16 cellular contexts compared by ENCODE assay signal in genomic region chr7:81333004-81333403, GRCh38.
DNase-seq lines count a peak whose midpoint lies in the region; ATAC-seq and TF ChIP-seq lines count a peak whose summit lies in the region.
"Had no signal": no experiment of that assay in that cellular context is flagged by ENCODE, and none has a peak within 500 bp of the region (broad histone marks: within the 10 kb centered on the region; RNA-seq: fewer than 3 reads in every experiment).

No MANE protein-coding gene starts in this region.

- H3K27me3 ChIP-seq in foreskin keratinocyte, result no peaks in the 10 kb centered on the region

- H3K4me1 ChIP-seq in foreskin keratinocyte, result peaks cover 6% of the 10 kb centered on the region

- DNase-seq in HPDE6-E6E7 (ENCODE audit: extremely low spot score) (peak; percentile 3), amniotic epithelial cell (ENCODE audit: low read depth) (peak; percentile 69), foreskin keratinocyte (peak; percentile 41 to 68), smooth muscle cell of the brain vasculature (ENCODE audit: low read depth, low spot score) (peak; percentile 47), head of caudate nucleus (no peak), 8988T (no peak), globus pallidus (ENCODE audit: low spot score) (no peak)
- DNase-seq in stimulated activated naive CD8-positive, alpha-beta T cell treated with anti-CD3 and anti-CD28 coated beads, Interleukin-15, Interleukin-2, amounts not matched to agents 100 U/mL and 50 U/mL, for 24 hours, result no peak
- DNase-seq: activated CD4-positive, alpha-beta T cell treated with anti-CD3 and anti-CD28 coated beads for 36 hours; activated naive CD8-positive, alpha-beta T cell treated with anti-CD3 and anti-CD28 coated beads, Interleukin-2, amount 10 ng/mL, durations not matched to agents 7 days and 5 days; activated T-cell treated with anti-CD3 and anti-CD28 coated beads, Interleukin-2, amount 50 U/mL, for 24 hours; hippocampal formation; MV-4-11; NCI-H774; posterior cingulate gyrus had no signal

- H3K27ac ChIP-seq in foreskin keratinocyte, result no peak overlapping the region

- no peak for TF ChIP-seq CTCF in foreskin keratinocyte (conservative IDR thresholded peaks at IDR 0.05)

- intact Hi-C loops in head of caudate nucleus (cut with DNase I), result no loop called here

- peak; percentile 85 for ATAC-seq in foreskin keratinocyte
- ATAC-seq in stimulated activated naive CD8-positive, alpha-beta T cell treated with anti-CD3 and anti-CD28 coated beads, Interleukin-15, Interleukin-2, amounts not matched to agents 100 U/mL and 50 U/mL, for 24 hours, result no peak
- ATAC-seq: activated CD4-positive, alpha-beta T cell treated with anti-CD3 and anti-CD28 coated beads for 36 hours; left lobe of liver had no signal

Comparison
In these comparisons a context has a peak if more than half of its experiments do, and no peak if none do; other contexts are left out.
1. DNase-seq: peak in HPDE6-E6E7 (single experiment), amniotic epithelial cell (single experiment), foreskin keratinocyte (2 of 2) and smooth muscle cell of the brain vasculature (single experiment); none in head of caudate nucleus (0 of 42), 8988T (single experiment), globus pallidus (single experiment) and stimulated activated naive CD8-positive, alpha-beta T cell treated with anti-CD3 and anti-CD28 coated beads, Interleukin-15, Interleukin-2, amounts not matched to agents 100 U/mL and 50 U/mL, for 24 hours (single experiment).